In genomic region chr11:59380263-59381059, GRCh38 we compare ENCODE assay signal across 2 cellular contexts.
A peak's percentile ranks its signal among the peaks of the same experiment; 100 is the strongest.
TF ChIP-seq lines count a peak whose summit lies in the region.

No MANE protein-coding gene starts in this region.

TF ChIP-seq in GM12878, 131 proteins besides CTCF, POLR2A, EP300 and RAD21 (continues in another document):
- TF ChIP-seq ZSCAN29 (IDR thresholded peaks at IDR 0.05) (no peak), MEF2B (IDR thresholded peaks at IDR 0.05; ENCODE audit: partially characterized antibody, poor library complexity, severe bottlenecking) (peak; percentile 71), MTA2 (IDR thresholded peaks at IDR 0.05; ENCODE audit: low read depth) (peak; percentile 98), NR2C1 (IDR thresholded peaks at IDR 0.05) (no peak), YBX1 (IDR thresholded peaks at IDR 0.05) (no peak), NR2F1 (conservative IDR thresholded peaks at IDR 0.05) (no peak), ETV6 (conservative IDR thresholded peaks at IDR 0.05 in 1 of 2, IDR thresholded peaks at IDR 0.05 in 1 of 2; ENCODE audit: borderline replicate concordance in 1 of 2, low read depth in 1 of 2) (0 out of 4 replicates have a peak, but pooled peaks of 1 of the 2 experiments have one; percentile 13), CBX3 (IDR thresholded peaks at IDR 0.05; ENCODE audit: borderline replicate concordance, low read depth) (no peak), YY1 (IDR thresholded peaks at IDR 0.05; ENCODE audit: low read depth, low read length) (no peak), ZNF687 (IDR thresholded peaks at IDR 0.05) (no peak), EED (IDR thresholded peaks at IDR 0.05; ENCODE audit: low read depth) (no peak), STAT3 (IDR thresholded peaks at IDR 0.05; ENCODE audit: low read depth, low read length) (no peak), USF1 (IDR thresholded peaks at IDR 0.05; ENCODE audit: borderline replicate concordance, extremely low read length, insufficient read depth, low read depth, low read length) (no peak), TCF12 (IDR thresholded peaks at IDR 0.05; ENCODE audit: low read depth, low read length) (no peak), RFX5 (IDR thresholded peaks at IDR 0.05; ENCODE audit: low read depth, low read length) (no peak), BACH1 (IDR thresholded peaks at IDR 0.05; ENCODE audit: borderline replicate concordance) (peak; percentile 52; the same call in 1 of the 2 replicates), CHD4 (IDR thresholded peaks at IDR 0.05) (no peak), ATF3 (IDR thresholded peaks at IDR 0.05; ENCODE audit: borderline replicate concordance, extremely low read depth, low read depth, low read length) (no peak), IKZF2 (IDR thresholded peaks at IDR 0.05) (peak; percentile 100), SPI1 (IDR thresholded peaks at IDR 0.05; ENCODE audit: borderline replicate concordance, insufficient read depth, low read depth, low read length) (peak; percentile 95), MTA3 (IDR thresholded peaks at IDR 0.05; ENCODE audit: borderline replicate concordance, low read length) (peak; percentile 86; the same call in 1 of the 2 replicates), IKZF1 (conservative IDR thresholded peaks at IDR 0.05) (peak; percentile 91), POU2F2 (IDR thresholded peaks at IDR 0.05; ENCODE audit: borderline replicate concordance, low read depth, low read length) (0 out of 3 replicates have a peak, but pooled peaks have one; percentile 22), ZNF384 (IDR thresholded peaks at IDR 0.05; ENCODE audit: borderline replicate concordance, low read depth, low read length) (no peak), E2F4 (IDR thresholded peaks at IDR 0.05; ENCODE audit: low read depth, low read length) (no peak), ZBED1 (IDR thresholded peaks at IDR 0.05; ENCODE audit: borderline replicate concordance) (peak; percentile 51; the same call in 1 of the 2 replicates), HCFC1 (IDR thresholded peaks at IDR 0.05; ENCODE audit: low read length) (no peak)
- TF ChIP-seq, protein P1, sequence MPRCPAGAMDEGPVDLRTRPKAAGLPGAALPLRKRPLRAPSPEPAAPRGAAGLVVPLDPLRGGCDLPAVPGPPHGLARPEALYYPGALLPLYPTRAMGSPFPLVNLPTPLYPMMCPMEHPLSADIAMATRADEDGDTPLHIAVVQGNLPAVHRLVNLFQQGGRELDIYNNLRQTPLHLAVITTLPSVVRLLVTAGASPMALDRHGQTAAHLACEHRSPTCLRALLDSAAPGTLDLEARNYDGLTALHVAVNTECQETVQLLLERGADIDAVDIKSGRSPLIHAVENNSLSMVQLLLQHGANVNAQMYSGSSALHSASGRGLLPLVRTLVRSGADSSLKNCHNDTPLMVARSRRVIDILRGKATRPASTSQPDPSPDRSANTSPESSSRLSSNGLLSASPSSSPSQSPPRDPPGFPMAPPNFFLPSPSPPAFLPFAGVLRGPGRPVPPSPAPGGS (IDR thresholded peaks at IDR 0.05; ENCODE audit: borderline replicate concordance, insufficient read depth, low read depth, low read length, poor library complexity, severe bottlenecking), result no peak

TF ChIP-seq in SK-N-SH, 30 proteins besides CTCF, POLR2A, EP300 and RAD21:
- TF ChIP-seq NFIC (IDR thresholded peaks at IDR 0.05; ENCODE audit: borderline replicate concordance) (no peak), RCOR1 (IDR thresholded peaks at IDR 0.05; ENCODE audit: low read length) (no peak), EZH2phosphoT487 (IDR thresholded peaks at IDR 0.05; ENCODE audit: borderline replicate concordance, low read depth) (no peak), TAF1 (IDR thresholded peaks at IDR 0.05; ENCODE audit: borderline replicate concordance, low read depth, low read length) (no peak), SIN3A (IDR thresholded peaks at IDR 0.05; ENCODE audit: borderline replicate concordance, low read depth, low read length) (no peak), MXI1 (IDR thresholded peaks at IDR 0.05; ENCODE audit: low read depth, low read length) (no peak), FOSL2 (IDR thresholded peaks at IDR 0.05; ENCODE audit: borderline replicate concordance, low read depth) (no peak), CHD2 (IDR thresholded peaks at IDR 0.05; ENCODE audit: low read length, partially characterized antibody) (no peak), RFX5 (IDR thresholded peaks at IDR 0.05; ENCODE audit: low read length) (no peak), RXRA (IDR thresholded peaks at IDR 0.05; ENCODE audit: borderline replicate concordance, low read depth) (no peak), JUND (IDR thresholded peaks at IDR 0.05) (no peak), POLR2AphosphoS5 (IDR thresholded peaks at IDR 0.05; ENCODE audit: low read depth, low read length) (no peak), ZBTB33 (IDR thresholded peaks at IDR 0.05; ENCODE audit: borderline replicate concordance, low read depth) (no peak)
- TF ChIP-seq, protein P2, sequence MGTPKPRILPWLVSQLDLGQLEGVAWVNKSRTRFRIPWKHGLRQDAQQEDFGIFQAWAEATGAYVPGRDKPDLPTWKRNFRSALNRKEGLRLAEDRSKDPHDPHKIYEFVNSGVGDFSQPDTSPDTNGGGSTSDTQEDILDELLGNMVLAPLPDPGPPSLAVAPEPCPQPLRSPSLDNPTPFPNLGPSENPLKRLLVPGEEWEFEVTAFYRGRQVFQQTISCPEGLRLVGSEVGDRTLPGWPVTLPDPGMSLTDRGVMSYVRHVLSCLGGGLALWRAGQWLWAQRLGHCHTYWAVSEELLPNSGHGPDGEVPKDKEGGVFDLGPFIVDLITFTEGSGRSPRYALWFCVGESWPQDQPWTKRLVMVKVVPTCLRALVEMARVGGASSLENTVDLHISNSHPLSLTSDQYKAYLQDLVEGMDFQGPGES (IDR thresholded peaks at IDR 0.05; ENCODE audit: low read depth, low read length), result no peak
- TF ChIP-seq, protein P3, sequence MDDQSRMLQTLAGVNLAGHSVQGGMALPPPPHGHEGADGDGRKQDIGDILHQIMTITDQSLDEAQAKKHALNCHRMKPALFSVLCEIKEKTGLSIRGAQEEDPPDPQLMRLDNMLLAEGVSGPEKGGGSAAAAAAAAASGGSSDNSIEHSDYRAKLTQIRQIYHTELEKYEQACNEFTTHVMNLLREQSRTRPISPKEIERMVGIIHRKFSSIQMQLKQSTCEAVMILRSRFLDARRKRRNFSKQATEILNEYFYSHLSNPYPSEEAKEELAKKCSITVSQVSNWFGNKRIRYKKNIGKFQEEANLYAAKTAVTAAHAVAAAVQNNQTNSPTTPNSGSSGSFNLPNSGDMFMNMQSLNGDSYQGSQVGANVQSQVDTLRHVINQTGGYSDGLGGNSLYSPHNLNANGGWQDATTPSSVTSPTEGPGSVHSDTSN (IDR thresholded peaks at IDR 0.05), result no peak
- TF ChIP-seq, protein P4, sequence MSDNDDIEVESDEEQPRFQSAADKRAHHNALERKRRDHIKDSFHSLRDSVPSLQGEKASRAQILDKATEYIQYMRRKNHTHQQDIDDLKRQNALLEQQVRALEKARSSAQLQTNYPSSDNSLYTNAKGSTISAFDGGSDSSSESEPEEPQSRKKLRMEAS (IDR thresholded peaks at IDR 0.05; ENCODE audit: low read depth), result no peak
TF ChIP-seq in SK-N-SH: peak in this region for 0.
